ENCODE assay signal across 1 cellular context in the genomic region with DNA sequence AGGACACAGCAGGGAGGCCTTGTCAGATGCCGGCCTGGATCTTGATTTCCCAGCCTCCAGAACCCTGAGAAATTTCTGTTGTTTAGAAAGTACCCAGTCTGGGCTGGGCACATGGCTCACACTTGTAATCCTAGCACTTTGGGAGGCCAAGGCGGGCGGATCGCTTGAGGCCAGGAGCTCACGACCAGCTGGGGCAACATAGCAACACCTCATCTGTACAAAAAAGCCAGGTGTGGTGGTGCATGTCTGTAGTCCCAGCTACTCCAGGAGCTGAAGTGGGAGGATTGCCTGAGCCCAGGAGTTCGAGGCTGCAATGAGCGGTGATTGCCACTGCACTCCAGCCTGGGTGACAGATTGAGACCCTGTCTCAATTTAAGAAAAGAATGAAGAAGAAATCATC. TPM values are rescaled to one million over a fixed set of nuclear protein-coding genes. Genes with fewer than 3 reads are reported as not detected.
"Had no signal": no experiment of that assay in that cellular context is flagged by ENCODE, and none has a peak within 500 bp of the region (broad histone marks: within the 10 kb centered on the region; RNA-seq: fewer than 3 reads in every experiment).

No MANE protein-coding gene starts in this region.

RNA-seq across cellular contexts. Expression of gene KCNJ12, which starts 57.3 kb away (rescaled TPM):
- polyA plus RNA-seq: immature natural killer cell had no signal
